Comparison of ENCODE assay signal across 8 cellular contexts in the genomic region with DNA sequence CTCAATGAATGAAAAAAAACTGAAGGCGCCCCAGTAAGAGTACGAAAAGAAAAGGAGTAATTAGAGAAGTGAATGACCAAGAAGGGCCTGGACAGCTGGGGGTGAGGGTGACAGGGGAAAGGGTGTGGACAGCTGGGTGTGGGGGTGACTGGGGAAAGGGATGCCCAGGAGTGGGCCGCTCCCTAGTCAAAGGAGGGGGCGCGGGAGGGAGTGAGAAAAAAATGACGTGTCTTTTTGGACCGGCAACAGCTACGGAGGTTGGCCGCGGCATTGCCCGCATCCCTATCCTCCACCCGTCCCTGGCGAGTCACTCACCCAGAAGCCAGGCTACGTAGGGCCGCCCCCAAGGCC. TPM values are rescaled to one million over a fixed set of nuclear protein-coding genes. Genes with fewer than 3 reads are reported as not detected.
DNase-seq lines count a peak whose midpoint lies in the region; ATAC-seq and TF ChIP-seq lines count a peak whose summit lies in the region.

No MANE protein-coding gene starts in this region.

- TF ChIP-seq POLR2A in HCT116 (IDR thresholded peaks at IDR 0.05; ENCODE audit: borderline replicate concordance, extremely low read depth, insufficient read depth, insufficient read length) = no peak

- peak overlapping the region; percentile 76 for H3K9ac ChIP-seq in HCT116 (ENCODE audit: low read length)

- H3K27me3 Mint-ChIP-seq in activated CD8-positive, alpha-beta T cell treated with anti-CD3 and anti-CD28 coated beads, Interleukin-2, amount 10 ng/mL, durations not matched to agents 7 days and 5 days (ENCODE audit: low read depth) = no peaks in the 10 kb centered on the region

- H3K4me3 Mint-ChIP-seq in activated CD8-positive, alpha-beta T cell treated with anti-CD3 and anti-CD28 coated beads, Interleukin-2, amount 10 ng/mL, durations not matched to agents 7 days and 5 days = peak overlapping the region; percentile 97

- intact Hi-C loops in HCT116 (cut with micrococcal nuclease) (loop anchor here (10.0 kb wide), 1 partner anchor 293 kb away; no protein-coding TSS in a partner anchor), left cardiac atrium (cut with DNase I) (no loop called here), sciatic nerve (cut with DNase I) (no loop called here)

- DNase-seq in BJ (ENCODE audit: low read depth) (peak; percentile 50), HCT116 (ENCODE audit: low read depth, low spot score) (no peak), left cardiac atrium (peak; percentile 94), sciatic nerve (ENCODE audit: low spot score) (no peak), NCI-H748 (lab: John Stamatoyannopoulos, UW; ENCODE audit: unreplicated experiment) (no peak), SHP77 (lab: John Stamatoyannopoulos, UW) (no peak)
- no peak for DNase-seq in activated CD8-positive, alpha-beta T cell treated with anti-CD3 and anti-CD28 coated beads, Interleukin-2, amount 10 ng/mL, durations not matched to agents 7 days and 5 days

- CTCF ChIA-PET in BJ (lab: Yijun Ruan, JAX) = interaction anchor here (0.5 to 1.3 kb wide), 3 partner anchors 13 to 49 kb away, joined by 3 to 4 read pairs (median 4); no protein-coding TSS in a partner anchor
- CTCF ChIA-PET in HCT116 (lab: Charles Lee) = interaction anchor here (1.1 kb wide), 1 partner anchor 20 kb away, joined by 3 read pairs; no protein-coding TSS in a partner anchor
- CTCF ChIA-PET in activated CD8-positive, alpha-beta T cell treated with anti-CD3 and anti-CD28 coated beads, Interleukin-2, amount 10 ng/mL, durations not matched to agents 7 days and 5 days (lab: Charles Lee) = interaction anchor here (0.7 to 3.3 kb wide), 8 partner anchors 9 to 636 kb away, joined by 3 to 14 read pairs (median 4); no protein-coding TSS in a partner anchor

- H3K4me1 ChIP-seq in HCT116 (ENCODE audit: control insufficient read depth in 1 of 2, insufficient read depth in 2 of 2, low read length in 2 of 2) = peaks cover 3 to 10% of the 10 kb centered on the region in 2 experiments; a peak in 2 of 4 replicates

- H3K36me3 ChIP-seq in BJ (ENCODE audit: control insufficient read depth, insufficient read depth, low read length) = no peaks in the 10 kb centered on the region
- H3K36me3 ChIP-seq in HCT116 (ENCODE audit: control insufficient read depth in 1 of 2, insufficient read depth in 2 of 2, low read length in 2 of 2) = no peaks in the 10 kb centered on the region

- H3K4me2 ChIP-seq in HCT116 (ENCODE audit: low read length) = peak overlapping the region; percentile 94

- peak overlapping the region; percentile 97 for H3K27ac Mint-ChIP-seq in activated CD8-positive, alpha-beta T cell treated with anti-CD3 and anti-CD28 coated beads, Interleukin-2, amount 10 ng/mL, durations not matched to agents 7 days and 5 days

- POLR2A ChIA-PET in BJ (lab: Charles Lee) = interaction anchor here (0.6 kb wide), 1 partner anchor 620 kb away, joined by 3 read pairs; no protein-coding TSS in a partner anchor
- POLR2A ChIA-PET in HCT116 (lab: Charles Lee) = interaction anchor here (1.0 kb wide), 1 partner anchor 9 kb away, joined by 4 read pairs; no protein-coding TSS in a partner anchor
- POLR2A ChIA-PET in activated CD8-positive, alpha-beta T cell treated with anti-CD3 and anti-CD28 coated beads, Interleukin-2, amount 10 ng/mL, durations not matched to agents 7 days and 5 days (lab: Charles Lee) = interaction anchor here (0.6 to 2.4 kb wide), 18 partner anchors 9 to 1181 kb away, joined by 3 to 23 read pairs (median 5); a partner anchor contains a TSS

- H3K27me3 ChIP-seq in BJ (ENCODE audit: control insufficient read depth, insufficient read depth, low read length) (no peaks in the 10 kb centered on the region), HCT116 (ENCODE audit: insufficient read depth, low read length) (no peaks in the 10 kb centered on the region)

- H3K9me3 ChIP-seq in HCT116 (ENCODE audit: control insufficient read depth in 1 of 2, insufficient read depth in 1 of 2, low read depth in 1 of 2, low read length in 2 of 2) = no peaks in the 10 kb centered on the region

- peak overlapping the region; percentile 57 for H2AFZ ChIP-seq in HCT116 (ENCODE audit: low read depth, low read length, poor library complexity, severe bottlenecking)

- H3K9me2 ChIP-seq in HCT116 (ENCODE audit: insufficient read depth) = no peaks in the 10 kb centered on the region

- H3K27ac ChIP-seq in HCT116 (ENCODE audit: low read depth, low read length) = peak overlapping the region; percentile 87

- no peak for TF ChIP-seq RAD21 in HCT116 (IDR thresholded peaks at IDR 0.05; ENCODE audit: low read depth)

- BruUV-seq in HCT116 (replicated peaks; lab: Mats Ljungman, UMichigan) = no TSS peak

- RAD21 ChIA-PET in HCT116 (lab: Charles Lee; ENCODE audit: low non-redundant PET in 1 of 2, low total read pairs in 2 of 2, uncharacterized antibody in 2 of 2, unreplicated experiment in 2 of 2) = no interaction called here

- TF ChIP-seq CTCF in BJ (IDR thresholded peaks at IDR 0.05; ENCODE audit: insufficient read depth, low read depth, low read length) (no peak), HCT116 (IDR thresholded peaks at IDR 0.05 in 2 of 3, conservative IDR thresholded peaks at IDR 0.05 in 1 of 3; ENCODE audit: borderline replicate concordance in 1 of 3, insufficient read depth in 1 of 3, low read depth in 2 of 3, low read length in 2 of 3) (no peak)

- H3K79me2 ChIP-seq in HCT116 (ENCODE audit: insufficient read depth, low read length) = peaks cover 52% of the 10 kb centered on the region

- peak overlapping the region; percentile 58 for H3K4me3 ChIP-seq in BJ (ENCODE audit: low read depth, low read length)
- H3K4me3 ChIP-seq in HCT116 (replicated peaks in 1 of 2; ENCODE audit: low read depth in 1 of 2, low read length in 2 of 2) = peak overlapping the region; percentile 76 to 83

- peak; percentile 70 for ATAC-seq in HCT116
- ATAC-seq in activated CD8-positive, alpha-beta T cell treated with anti-CD3 and anti-CD28 coated beads, Interleukin-2, amount 10 ng/mL, durations not matched to agents 7 days and 5 days = peak; percentile 88
- ATAC-seq in left cardiac atrium = peak; percentile 90 to 93
- ATAC-seq in sciatic nerve = peak; percentile 89
- ATAC-seq in HG03457 (IDR thresholded peaks at IDR 0.05; ENCODE audit: unreplicated experiment) = no peak

- no peaks in the 10 kb centered on the region for H4K20me1 ChIP-seq in HCT116 (ENCODE audit: insufficient read depth)

- peaks cover 47% of the 10 kb centered on the region for H3K4me1 Mint-ChIP-seq in activated CD8-positive, alpha-beta T cell treated with anti-CD3 and anti-CD28 coated beads, Interleukin-2, amount 10 ng/mL, durations not matched to agents 7 days and 5 days (ENCODE audit: low read depth)

- H3K9me3 Mint-ChIP-seq in activated CD8-positive, alpha-beta T cell treated with anti-CD3 and anti-CD28 coated beads, Interleukin-2, amount 10 ng/mL, durations not matched to agents 7 days and 5 days (ENCODE audit: insufficient read depth) = peaks cover 17% of the 10 kb centered on the region

- H3K36me3 Mint-ChIP-seq in activated CD8-positive, alpha-beta T cell treated with anti-CD3 and anti-CD28 coated beads, Interleukin-2, amount 10 ng/mL, durations not matched to agents 7 days and 5 days (ENCODE audit: low read depth) = peaks cover 39% of the 10 kb centered on the region

TF ChIP-seq in HCT116, 20 proteins besides CTCF, POLR2A, EP300 and RAD21 (continues in another document):
- TF ChIP-seq POLR2AphosphoS5 (IDR thresholded peaks at IDR 0.05; ENCODE audit: low read depth, low read length) (no peak), ELF1 (IDR thresholded peaks at IDR 0.05; ENCODE audit: borderline replicate concordance, low read depth) (no peak), JUND (IDR thresholded peaks at IDR 0.05) (no peak), FOSL1 (IDR thresholded peaks at IDR 0.05; ENCODE audit: low read depth) (no peak), EGR1 (IDR thresholded peaks at IDR 0.05; ENCODE audit: low read depth) (no peak), YY1 (IDR thresholded peaks at IDR 0.05; ENCODE audit: extremely low read depth, insufficient replicate concordance, low read depth, low read length) (no peak), EZH2phosphoT487 (IDR thresholded peaks at IDR 0.05; ENCODE audit: borderline replicate concordance) (no peak), ZFX (IDR thresholded peaks at IDR 0.05) (no peak)
- TF ChIP-seq, protein P1, sequence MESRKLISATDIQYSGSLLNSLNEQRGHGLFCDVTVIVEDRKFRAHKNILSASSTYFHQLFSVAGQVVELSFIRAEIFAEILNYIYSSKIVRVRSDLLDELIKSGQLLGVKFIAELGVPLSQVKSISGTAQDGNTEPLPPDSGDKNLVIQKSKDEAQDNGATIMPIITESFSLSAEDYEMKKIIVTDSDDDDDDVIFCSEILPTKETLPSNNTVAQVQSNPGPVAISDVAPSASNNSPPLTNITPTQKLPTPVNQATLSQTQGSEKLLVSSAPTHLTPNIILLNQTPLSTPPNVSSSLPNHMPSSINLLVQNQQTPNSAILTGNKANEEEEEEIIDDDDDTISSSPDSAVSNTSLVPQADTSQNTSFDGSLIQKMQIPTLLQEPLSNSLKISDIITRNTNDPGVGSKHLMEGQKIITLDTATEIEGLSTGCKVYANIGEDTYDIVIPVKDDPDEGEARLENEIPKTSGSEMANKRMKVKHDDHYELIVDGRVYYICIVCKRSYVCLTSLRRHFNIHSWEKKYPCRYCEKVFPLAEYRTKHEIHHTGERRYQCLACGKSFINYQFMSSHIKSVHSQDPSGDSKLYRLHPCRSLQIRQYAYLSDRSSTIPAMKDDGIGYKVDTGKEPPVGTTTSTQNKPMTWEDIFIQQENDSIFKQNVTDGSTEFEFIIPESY (IDR thresholded peaks at IDR 0.05; ENCODE audit: extremely low read depth, insufficient replicate concordance, low read length) = no peak
- TF ChIP-seq, protein P2, sequence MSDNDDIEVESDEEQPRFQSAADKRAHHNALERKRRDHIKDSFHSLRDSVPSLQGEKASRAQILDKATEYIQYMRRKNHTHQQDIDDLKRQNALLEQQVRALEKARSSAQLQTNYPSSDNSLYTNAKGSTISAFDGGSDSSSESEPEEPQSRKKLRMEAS (IDR thresholded peaks at IDR 0.05) = no peak

RNA-seq across cellular contexts. Expression of a gene that starts 0.3 kb away (rescaled TPM):
- 0.20 and 0.51 TPM in 2 replicates for polyA plus RNA-seq in BJ (2011; rRNA removed)
- polyA minus RNA-seq in BJ (2011; rRNA and poly(A)+ RNA removed) = 0.10 TPM in 1 of 2 replicates, not detected in the other
- 1.1 TPM for total RNA-seq in HCT116 (2021; ENCODE audit: unreplicated experiment)
- 0.27 and 0.30 TPM in 2 replicates for polyA plus RNA-seq in HCT116 (2012)
- under 1 TPM; 0.31 to 0.42 TPM for total RNA-seq in activated CD8-positive, alpha-beta T cell treated with anti-CD3 and anti-CD28 coated beads, Interleukin-2, amount 10 ng/mL, durations not matched to agents 7 days and 5 days
- 1 to 10 TPM; 2.5 to 3.0 TPM for total RNA-seq in left cardiac atrium
- 3.3 TPM for total RNA-seq in sciatic nerve

RNA-seq across cellular contexts. Expression of a gene that starts 0.4 kb away (rescaled TPM):
- 62.9 and 107 TPM in 2 replicates for polyA plus RNA-seq in BJ (2011; rRNA removed)
- polyA minus RNA-seq in BJ (2011; rRNA and poly(A)+ RNA removed) = 22.2 and 25.3 TPM in 2 replicates
- total RNA-seq in HCT116 (2021; ENCODE audit: unreplicated experiment) (51.6 TPM), left cardiac atrium (10 to 100 TPM; 44.9 to 48.7 TPM), sciatic nerve (80.7 TPM)
- 29.8 and 41.4 TPM in 2 replicates for polyA plus RNA-seq in HCT116 (2012)
- 10 to 100 TPM; 52.0 to 55.3 TPM for total RNA-seq in activated CD8-positive, alpha-beta T cell treated with anti-CD3 and anti-CD28 coated beads, Interleukin-2, amount 10 ng/mL, durations not matched to agents 7 days and 5 days

Comparison
In these comparisons a context has a peak if more than half of its experiments do, and no peak if none do; other contexts are left out.
1. DNase-seq: peak in BJ (single experiment) and left cardiac atrium (single experiment); none in HCT116 (single experiment), activated CD8-positive, alpha-beta T cell treated with anti-CD3 and anti-CD28 coated beads, Interleukin-2, amount 10 ng/mL, durations not matched to agents 7 days and 5 days (single experiment), sciatic nerve (single experiment), NCI-H748 (single experiment) and SHP77 (0 of 2).